Comparison of ENCODE assay signal across 23 cellular contexts in the genomic region with DNA sequence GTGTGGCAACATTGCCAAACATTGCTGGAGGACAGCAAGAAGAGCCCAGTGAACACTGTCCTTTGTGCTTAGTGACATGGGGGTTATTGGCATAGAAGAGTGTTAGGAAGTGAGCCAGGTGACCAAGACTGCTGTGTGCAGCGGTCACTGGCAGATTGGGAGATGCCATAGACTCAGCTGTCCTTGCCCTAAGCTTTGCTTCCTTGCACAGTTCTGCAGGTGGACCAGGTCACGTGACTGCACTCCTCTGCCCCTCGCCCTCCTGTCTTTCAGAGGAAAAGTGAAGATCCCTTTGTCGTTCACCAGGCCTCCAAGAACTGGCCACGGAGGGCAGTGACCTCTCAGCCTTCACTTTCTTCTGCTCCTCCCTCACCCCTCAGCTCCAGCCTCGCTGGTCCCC.
DNase-seq lines count a peak whose midpoint lies in the region; ATAC-seq, FAIRE-seq and TF ChIP-seq lines count a peak whose summit lies in the region.
"Had no signal": no experiment of that assay in that cellular context is flagged by ENCODE, and none has a peak within 500 bp of the region (broad histone marks: within the 10 kb centered on the region; RNA-seq: fewer than 3 reads in every experiment).

No MANE protein-coding gene starts in this region.

- no peak overlapping the region for H3K9ac ChIP-seq in HepG2 (ENCODE audit: insufficient read depth, low read depth, low read length)

- H3K4me3 ChIP-seq in HepG2 (replicated peaks in 1 of 3; ENCODE audit: insufficient read depth in 1 of 3, low read depth in 2 of 3, low read length in 3 of 3) (no peak overlapping the region), right lobe of liver (no peak overlapping the region), esophagus muscularis mucosa (no peak overlapping the region)
- H3K4me3 ChIP-seq: A549, GM12878 had no signal

- intact Hi-C loops in HepG2 (cut with micrococcal nuclease; ENCODE audit: unreplicated experiment) (no loop called here), right lobe of liver (cut with DNase I) (no loop called here), esophagus muscularis mucosa (cut with DNase I) (no loop called here)

- TF ChIP-seq CTCF in HepG2 (CRISPR knock-in tag; IDR thresholded peaks at IDR 0.05), result no peak
- no peak for TF ChIP-seq CTCF in right lobe of liver (IDR thresholded peaks at IDR 0.05)
- no peak for TF ChIP-seq CTCF in esophagus muscularis mucosa (IDR thresholded peaks at IDR 0.05)

- TF ChIP-seq RAD21 in HepG2 (CRISPR knock-in tag; IDR thresholded peaks at IDR 0.05), result no peak

- H3K27me3 ChIP-seq in HepG2 (ENCODE audit: control insufficient read depth in 1 of 2, insufficient read depth in 2 of 2, low read length in 2 of 2) (peaks cover 0 to 17% of the 10 kb centered on the region in 2 experiments; a peak in 2 of 5 replicates), right lobe of liver (no peaks in the 10 kb centered on the region), esophagus muscularis mucosa (no peaks in the 10 kb centered on the region)

- CTCF ChIA-PET in HepG2 (lab: Yijun Ruan, JAX; ENCODE audit: low intra/inter-chr PET ratio, low total read pairs), result no interaction called here

- no peak overlapping the region for H3K27ac ChIP-seq in HepG2 (ENCODE audit: extremely low read length, insufficient read depth, low read length)
- H3K27ac ChIP-seq in right lobe of liver, result no peak overlapping the region
- no peak overlapping the region for H3K27ac ChIP-seq in esophagus muscularis mucosa (replicated peaks in 1 of 4)
- H3K27ac ChIP-seq: 22Rv1, A549 had no signal

- no peak for TF ChIP-seq POLR2A in HepG2 (IDR thresholded peaks at IDR 0.05; ENCODE audit: insufficient read depth in 1 of 2, low read depth in 2 of 2, low read length in 2 of 2)
- TF ChIP-seq POLR2A in right lobe of liver (IDR thresholded peaks at IDR 0.05), result no peak
- no peak for TF ChIP-seq POLR2A in esophagus muscularis mucosa (IDR thresholded peaks at IDR 0.05; ENCODE audit: low read depth)

- ATAC-seq in HepG2 (no peak), right lobe of liver (no peak)
- ATAC-seq: A549, GM12878 had no signal

- no peak overlapping the region for H3K4me2 ChIP-seq in HepG2 (ENCODE audit: low read depth, low read length)
- H3K4me2 ChIP-seq: A549 had no signal

- H3K36me3 ChIP-seq in HepG2 (replicated peaks in 1 of 2; ENCODE audit: control insufficient read depth in 1 of 2, insufficient read depth in 2 of 2, low read length in 2 of 2) (no peaks in the 10 kb centered on the region), right lobe of liver (no peaks in the 10 kb centered on the region), esophagus muscularis mucosa (no peaks in the 10 kb centered on the region)

- WGBS in HepG2 (ENCODE audit: low lambda C conversion rate), result 0% methylated on average over 4 of the region's 6 CpGs
- WGBS in right lobe of liver (ENCODE audit: insufficient coverage, low coverage, low lambda C conversion rate, missing lambda C conversion rate), result no CpG with 5 or more reads among the region's 6 CpGs
- WGBS in esophagus muscularis mucosa, result 91% methylated on average over 6 of the region's 6 CpGs

- no peaks in the 10 kb centered on the region for H4K20me1 ChIP-seq in HepG2 (ENCODE audit: insufficient read depth, low read length)

- H3K9me3 ChIP-seq in HepG2 (ENCODE audit: low read length) (no peaks in the 10 kb centered on the region), right lobe of liver (no peaks in the 10 kb centered on the region), esophagus muscularis mucosa (no peaks in the 10 kb centered on the region)
- H3K9me3 ChIP-seq: A549 had no signal

- no peak for FAIRE-seq in HepG2 (lab: Jason Lieb, UNC)
- FAIRE-seq: A549, GM12878, GM12892, GM18507 had no signal

- POLR2A ChIA-PET in HepG2 (lab: Yijun Ruan, JAX), result no interaction called here

- DNase-seq in HepG2 (ENCODE audit: low spot score) (no peak), right lobe of liver (no peak), esophagus muscularis mucosa (ENCODE audit: extremely low spot score) (peak; percentile 55), inferior parietal cortex (ENCODE audit: extremely low spot score) (no peak), activated T-cell treated with anti-CD3 and anti-CD28 coated beads for 4 hours (no peak)
- DNase-seq: AML-193; C1 segment of cervical spinal cord; CD4-positive, alpha-beta memory T cell; CD4-positive, CD25-positive, alpha-beta regulatory T cell; CD8-positive, alpha-beta memory T cell; COR-L47; DMS 273 treated with DMSO at 0.1 percent for 48 hours; DMS153; DMS53; DMS79; DND-41; EL; GDM1 had no signal

- no peaks in the 10 kb centered on the region for H3K79me2 ChIP-seq in HepG2 (ENCODE audit: insufficient read depth, low read length)

- BruUV-seq in HepG2 (replicated peaks; lab: Mats Ljungman, UMichigan), result no TSS peak

- H3K4me1 ChIP-seq in HepG2 (ENCODE audit: insufficient read depth, low read length) (no peaks in the 10 kb centered on the region), right lobe of liver (no peaks in the 10 kb centered on the region), esophagus muscularis mucosa (peaks cover 15 to 19% (median 17%) of the 10 kb centered on the region in 4 donors)
- H3K4me1 ChIP-seq: A549 had no signal

- in situ Hi-C loops in HepG2 (cut with HindIII; ENCODE audit: extremely low pct_ligation_motif_present, low pct_unique_long_range_greater_than_20kb), result no loop called here

- TF ChIP-seq EP300 in HepG2 (IDR thresholded peaks at IDR 0.05; ENCODE audit: low read depth in 2 of 2, low read length in 2 of 2), result no peak
- TF ChIP-seq EP300 in HepG2 (CRISPR knock-in tag; IDR thresholded peaks at IDR 0.05; ENCODE audit: borderline replicate concordance), result no peak
- TF ChIP-seq EP300 in esophagus muscularis mucosa (IDR thresholded peaks at IDR 0.05), result no peak

- H2AFZ ChIP-seq in HepG2 (ENCODE audit: low read length), result no peak overlapping the region

TF ChIP-seq in HepG2, 621 proteins besides CTCF, POLR2A, EP300 and RAD21:
- TF ChIP-seq USF2 (IDR thresholded peaks at IDR 0.05; ENCODE audit: low read depth, low read length) (peak; percentile 60), USF2 (CRISPR knock-in tag; IDR thresholded peaks at IDR 0.05; ENCODE audit: borderline replicate concordance) (no peak), RAD51 (IDR thresholded peaks at IDR 0.05; ENCODE audit: borderline replicate concordance) (peak; percentile 73; the same call in 1 of the 2 replicates), CEBPG (CRISPR knock-in tag; IDR thresholded peaks at IDR 0.05) (no peak)
